Comparison of ENCODE assay signal across 14 cellular contexts in genomic region chr2:150357770-150358467, GRCh38.
DNase-seq lines count a peak whose midpoint lies in the region; ATAC-seq, FAIRE-seq and TF ChIP-seq lines count a peak whose summit lies in the region.
"Had no signal": no experiment of that assay in that cellular context is flagged by ENCODE, and none has a peak within 500 bp of the region (broad histone marks: within the 10 kb centered on the region; RNA-seq: fewer than 3 reads in every experiment).

No MANE protein-coding gene starts in this region.

- in situ Hi-C loops in GM23248 (cut with MboI): no loop called here

- H3K27me3 ChIP-seq in GM23248 (replicated peaks; ENCODE audit: insufficient read depth) (no peaks in the 10 kb centered on the region), esophagus squamous epithelium (no peaks in the 10 kb centered on the region)
- H3K27me3 ChIP-seq: BE2C had no signal

- intact Hi-C loops in esophagus squamous epithelium (cut with DNase I): no loop called here
- intact Hi-C loops in left cardiac atrium (cut with DNase I): no loop called here

- no peaks in the 10 kb centered on the region for H3K79me2 ChIP-seq in GM23248 (ENCODE audit: insufficient read depth)
- H3K79me2 ChIP-seq: parathyroid adenoma had no signal

- H3K9ac ChIP-seq in GM23248: no peak overlapping the region
- H3K9ac ChIP-seq: parathyroid adenoma had no signal

- H3K9me3 ChIP-seq in GM23248 (ENCODE audit: low read depth) (no peaks in the 10 kb centered on the region), esophagus squamous epithelium (no peaks in the 10 kb centered on the region)
- H3K9me3 ChIP-seq: BE2C had no signal

- H2AFZ ChIP-seq in GM23248: peak overlapping the region; percentile 15; the same call in 1 of the 2 replicates
- H2AFZ ChIP-seq: parathyroid adenoma had no signal

- H3K27ac ChIP-seq in GM23248: no peak overlapping the region
- H3K27ac ChIP-seq in esophagus squamous epithelium: peak overlapping the region in 3 of 4 donors; percentile 56 to 57 (median 57)
- H3K27ac ChIP-seq: parathyroid adenoma, RWPE1 had no signal

- no peak for TF ChIP-seq CTCF in esophagus squamous epithelium (IDR thresholded peaks at IDR 0.05)

- ATAC-seq in GM18517 (IDR thresholded peaks at IDR 0.05; ENCODE audit: unreplicated experiment) (peak; percentile 93), HG03439 (IDR thresholded peaks at IDR 0.05; ENCODE audit: unreplicated experiment) (peak; percentile 99), left cardiac atrium (no peak)
- ATAC-seq: left colon had no signal

- 86 to 91% methylated on average over 2 of the region's 2 CpGs for WGBS in GM23248 (ENCODE audit: low coverage in 1 of 2, low lambda C conversion rate in 2 of 2, missing lambda C conversion rate in 2 of 2), 2 experiments
- 53 to 73% methylated on average over 2 of the region's 2 CpGs for WGBS in esophagus squamous epithelium, 2 donors

- 0 out of 2 replicates have a peak, but pooled peaks cover 5% of the 10 kb centered on the region for H3K9me2 ChIP-seq in GM23248 (ENCODE audit: insufficient read depth)

- FAIRE-seq in HTR-8/SVneo (lab: Jason Lieb, UNC): no peak

- H4K20me1 ChIP-seq in GM23248 (ENCODE audit: insufficient read depth): no peaks in the 10 kb centered on the region

- no peak overlapping the region for H3K4me2 ChIP-seq in GM23248 (ENCODE audit: unreplicated experiment)

- H3K36me3 ChIP-seq in GM23248 (ENCODE audit: low read depth) (no peaks in the 10 kb centered on the region), esophagus squamous epithelium (no peaks in the 10 kb centered on the region)
- H3K36me3 ChIP-seq: BE2C had no signal

- H3K4me1 ChIP-seq in GM23248 (ENCODE audit: insufficient read depth): peaks cover 4% of the 10 kb centered on the region; the same call in 1 of the 2 replicates
- H3K4me1 ChIP-seq in esophagus squamous epithelium: no peaks in the 10 kb centered on the region
- H3K4me1 ChIP-seq: BE2C, parathyroid adenoma had no signal

- H3F3A ChIP-seq in GM23248 (ENCODE audit: insufficient read depth): no peaks in the 10 kb centered on the region

- no peak for TF ChIP-seq POLR2A in esophagus squamous epithelium (IDR thresholded peaks at IDR 0.05)

- DNase-seq in GM23248 (peak; percentile 55), esophagus squamous epithelium (lab: John Stamatoyannopoulos, UW) (no peak), left cardiac atrium (no peak), globus pallidus (ENCODE audit: low spot score) (no peak), DMS153 treated with DMSO at 0.1 percent for 48 hours (lab: John Stamatoyannopoulos, UW; ENCODE audit: unreplicated experiment) (no peak), HTR-8/SVneo (ENCODE audit: insufficient read length, low spot score) (no peak)
- DNase-seq: activated CD4-positive, alpha-beta T cell treated with anti-CD3 and anti-CD28 coated beads, Interleukin-2, amount 50 U/mL, for 1 hour; BE2C; left colon; NCI-H2029 treated with DMSO at 0.1 percent for 48 hours had no signal

- H3K4me3 ChIP-seq in GM23248: no peak overlapping the region
- no peak overlapping the region for H3K4me3 ChIP-seq in esophagus squamous epithelium

Comparison
In these comparisons a context has a peak if more than half of its experiments do, and no peak if none do; other contexts are left out.
1. ATAC-seq: peak in GM18517 (single experiment) and HG03439 (single experiment); none in left cardiac atrium (0 of 2).